20 cellular contexts compared by ENCODE assay signal in the genomic region with DNA sequence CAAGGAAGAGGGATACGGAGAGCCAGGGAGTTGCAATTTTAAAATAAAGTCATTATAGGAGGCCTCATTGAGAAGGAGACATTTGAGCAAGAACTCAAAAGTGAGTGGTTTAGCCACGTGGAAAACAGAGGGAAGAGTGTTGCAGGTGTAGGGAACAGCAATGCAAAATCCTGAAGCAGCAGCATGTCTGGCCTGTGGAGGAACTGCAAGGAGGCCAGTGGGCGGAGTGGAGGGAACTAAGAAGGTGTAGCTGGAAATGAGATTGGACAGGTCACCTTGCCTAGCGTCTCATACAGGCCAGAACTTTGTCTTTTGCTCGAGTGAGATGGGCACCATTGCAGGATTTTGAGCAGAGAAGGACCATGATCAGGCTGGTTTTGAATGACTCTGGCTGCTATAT. TPM values are rescaled to one million over a fixed set of nuclear protein-coding genes. Genes with fewer than 3 reads are reported as not detected.
"Had no signal": no experiment of that assay in that cellular context is flagged by ENCODE, and none has a peak within 500 bp of the region (broad histone marks: within the 10 kb centered on the region; RNA-seq: fewer than 3 reads in every experiment).

No MANE protein-coding gene starts in this region.

- H3K36me3 Mint-ChIP-seq: activated CD8-positive, alpha-beta memory T cell treated with anti-CD3 and anti-CD28 coated beads, Interleukin-2, amount 10 ng/mL, durations not matched to agents 7 days and 5 days; mesothelial cell of epicardium had no signal

- H3K9me3 ChIP-seq: body of pancreas, gastroesophageal sphincter, psoas muscle, right lobe of liver, spleen, transverse colon had no signal

- H3K36me3 ChIP-seq: gastroesophageal sphincter, right lobe of liver, spleen, transverse colon had no signal

- ATAC-seq: gastroesophageal sphincter, left ventricle myocardium superior, psoas muscle, right lobe of liver had no signal

- H3K27me3 ChIP-seq: body of pancreas, right lobe of liver had no signal

- H3K9me3 Mint-ChIP-seq: mesothelial cell of epicardium had no signal

- H3K4me3 ChIP-seq: body of pancreas, gastroesophageal sphincter, psoas muscle, right lobe of liver, transverse colon had no signal

- H3K27ac Mint-ChIP-seq: mesothelial cell of epicardium had no signal

- H3K27me3 Mint-ChIP-seq: activated CD8-positive, alpha-beta memory T cell treated with anti-CD3 and anti-CD28 coated beads, Interleukin-2, amount 10 ng/mL, durations not matched to agents 7 days and 5 days had no signal

- H3K27ac ChIP-seq: body of pancreas, epithelial cell of prostate, gastroesophageal sphincter, psoas muscle, right lobe of liver, transverse colon had no signal

- H3K4me3 Mint-ChIP-seq: activated CD8-positive, alpha-beta memory T cell treated with anti-CD3 and anti-CD28 coated beads, Interleukin-2, amount 10 ng/mL, durations not matched to agents 7 days and 5 days; mesothelial cell of epicardium had no signal

- H3K4me1 ChIP-seq: body of pancreas, gastroesophageal sphincter, psoas muscle, right lobe of liver, transverse colon had no signal

- DNase-seq: activated CD4-positive, CD25-positive, alpha-beta regulatory T cell; activated CD8-positive, alpha-beta memory T cell treated with anti-CD3 and anti-CD28 coated beads, Interleukin-2, amount 10 ng/mL, durations not matched to agents 7 days and 5 days; activated naive CD4-positive, alpha-beta T cell; activated T-cell treated with anti-CD3 and anti-CD28 coated beads, Interleukin-2, amount 50 U/mL, for 48 hours; amniotic stem cell; body of pancreas; effector memory CD4-positive, alpha-beta T cell; kidney; left ventricle myocardium superior; occipital lobe; psoas muscle; right lobe of liver; spleen; stimulated activated CD4-positive, alpha-beta T cell treated with anti-CD3 and anti-CD28 coated beads, Interleukin-1b, Interleukin-23, amount 100 ng/mL, for 48 hours; stimulated activated naive CD4-positive, alpha-beta T cell; substantia nigra; transverse colon had no signal

RNA-seq across cellular contexts. Expression of a gene that starts 34.9 kb away (rescaled TPM):
- total RNA-seq: activated CD8-positive, alpha-beta memory T cell treated with anti-CD3 and anti-CD28 coated beads, Interleukin-2, amount 10 ng/mL, durations not matched to agents 7 days and 5 days had no signal
